8 cellular contexts compared by ENCODE assay signal in genomic region chr7:120856621-120857352, GRCh38. TPM values are rescaled to one million over a fixed set of nuclear protein-coding genes. Genes with fewer than 3 reads are reported as not detected.
DNase-seq lines count a peak whose midpoint lies in the region; ATAC-seq, FAIRE-seq and TF ChIP-seq lines count a peak whose summit lies in the region.

No MANE protein-coding gene starts in this region.

- peak overlapping the region; percentile 6 to 53 for H3K27ac ChIP-seq in kidney (ENCODE audit: low read depth in 2 of 2, low read length in 2 of 2)

- H3K27ac Mint-ChIP-seq in central memory CD8-positive, alpha-beta T cell (ENCODE audit: low read depth) = no peak overlapping the region

- ATAC-seq in GM19468 (IDR thresholded peaks at IDR 0.05; ENCODE audit: extremely low read depth, unreplicated experiment) (peak; percentile 40), HG03469 (IDR thresholded peaks at IDR 0.05; ENCODE audit: unreplicated experiment) (peak; percentile 45)
- peak; percentile 37 for ATAC-seq in central memory CD8-positive, alpha-beta T cell (replicated peaks; ENCODE audit: extremely low read depth, poor library complexity, severe bottlenecking)

- H3K4me1 Mint-ChIP-seq in central memory CD8-positive, alpha-beta T cell = peaks cover 11% of the 10 kb centered on the region

- H3K4me3 Mint-ChIP-seq in central memory CD8-positive, alpha-beta T cell = peak overlapping the region; percentile 64

- peak overlapping the region in 1 of 2 donors; percentile 67 for H3K9ac ChIP-seq in kidney (ENCODE audit: low read length in 2 of 2)

- TF ChIP-seq CTCF in kidney (IDR thresholded peaks at IDR 0.05; ENCODE audit: borderline replicate concordance, extremely low read depth, insufficient read depth) = no peak

- FAIRE-seq in kidney (lab: Jason Lieb, UNC) = no peak

- intact Hi-C loops in kidney (cut with DNase I) = no loop called here

- H3K36me3 Mint-ChIP-seq in central memory CD8-positive, alpha-beta T cell (ENCODE audit: insufficient read depth) = peaks cover 4% of the 10 kb centered on the region

- H3K9me3 Mint-ChIP-seq in central memory CD8-positive, alpha-beta T cell = no peaks in the 10 kb centered on the region

- no peaks in the 10 kb centered on the region for H3K36me3 ChIP-seq in kidney (ENCODE audit: control insufficient read depth in 1 of 2, insufficient read depth in 2 of 2, low read length in 2 of 2)

- H3K27me3 Mint-ChIP-seq in central memory CD8-positive, alpha-beta T cell = peaks cover 83% of the 10 kb centered on the region

- H3K4me3 ChIP-seq in kidney (ENCODE audit: low read length in 2 of 2) = peak overlapping the region; percentile 84 to 85

- peaks cover 2 to 4% of the 10 kb centered on the region in 2 donors for H3K4me1 ChIP-seq in kidney (ENCODE audit: control insufficient read depth in 1 of 2, insufficient read depth in 1 of 2, low read depth in 1 of 2, low read length in 2 of 2)

- DNase-seq in ELR (ENCODE audit: low read depth) = peak; percentile 23
- DNase-seq in RKO (ENCODE audit: low spot score) = peak; percentile 61
- DNase-seq in central memory CD8-positive, alpha-beta T cell (ENCODE audit: low spot score in 2 of 2) = no peak
- peak; percentile 78 for DNase-seq in kidney
- peak; percentile 33 for DNase-seq in stimulated activated CD8-positive, alpha-beta memory T cell treated with anti-CD3 and anti-CD28 coated beads, Interleukin-4, amount 100 ng/mL, for 48 hours
- DNase-seq in NOMO-1 treated with DMSO at 0.1 percent for 48 hours (lab: John Stamatoyannopoulos, UW; ENCODE audit: unreplicated experiment) = no peak

- no peaks in the 10 kb centered on the region for H3K9me3 ChIP-seq in kidney (ENCODE audit: control insufficient read depth in 1 of 2, low read length in 2 of 2)

RNA-seq across cellular contexts. Expression of gene TSPAN12, which starts 1.2 kb away (rescaled TPM):
- total RNA-seq in kidney = 76.5 TPM
- polyA plus RNA-seq in kidney (ENCODE audit: insufficient read depth, low read depth, low replicate concordance) = 44.2 TPM

Comparison
In these comparisons a context has a peak if more than half of its experiments do, and no peak if none do; other contexts are left out.
1. DNase-seq: peak in ELR (single experiment), RKO (single experiment), kidney (single experiment) and stimulated activated CD8-positive, alpha-beta memory T cell treated with anti-CD3 and anti-CD28 coated beads, Interleukin-4, amount 100 ng/mL, for 48 hours (single experiment); none in central memory CD8-positive, alpha-beta T cell (0 of 2) and NOMO-1 treated with DMSO at 0.1 percent for 48 hours (single experiment).
2. Peak in every context shown above with its lines, with median percentiles within 50 percentile points of each other: ATAC-seq.